Comparison of ENCODE assay signal across 11 cellular contexts in genomic region chr2:176852667-176853066, GRCh38.
DNase-seq lines count a peak whose midpoint lies in the region; FAIRE-seq and TF ChIP-seq lines count a peak whose summit lies in the region.
"Had no signal": no experiment of that assay in that cellular context is flagged by ENCODE, and none has a peak within 500 bp of the region (broad histone marks: within the 10 kb centered on the region; RNA-seq: fewer than 3 reads in every experiment).

No MANE protein-coding gene starts in this region.

- H3K79me2 ChIP-seq in neural progenitor cell (ENCODE audit: low read depth) = no peaks in the 10 kb centered on the region

- H2AFZ ChIP-seq in neural progenitor cell (replicated peaks) = peak overlapping the region; percentile 64

- no peak for FAIRE-seq in H54 (lab: Jason Lieb, UNC)
- FAIRE-seq: A204.1 had no signal

- H3K9me3 ChIP-seq in HUES48 (ENCODE audit: control insufficient read depth, insufficient read depth, low read length) = no peaks in the 10 kb centered on the region
- no peaks in the 10 kb centered on the region for H3K9me3 ChIP-seq in neural progenitor cell (ENCODE audit: low read depth)

- H3K36me3 ChIP-seq in HUES48 (ENCODE audit: control insufficient read depth, insufficient read depth, low read length) (no peaks in the 10 kb centered on the region), neural progenitor cell (no peaks in the 10 kb centered on the region)

- peak; percentile 45 for DNase-seq in NCI-H1105 treated with DMSO at 0.1 percent for 48 hours (lab: John Stamatoyannopoulos, UW)
- no peak for DNase-seq in NCI-H1105 (lab: John Stamatoyannopoulos, UW)
- DNase-seq in neural progenitor cell (ENCODE audit: low spot score) = no peak
- no peak for DNase-seq in SKM-1 (lab: John Stamatoyannopoulos, UW; ENCODE audit: unreplicated experiment)
- no peak for DNase-seq in H54 (ENCODE audit: insufficient read length, low spot score)
- no peak for DNase-seq in GM10248 (ENCODE audit: extremely low spot score)
- DNase-seq: activated effector memory CD4-positive, alpha-beta T cell treated with Interleukin-2 at 50 U/mL for 16 hours; IMR-90 had no signal

- no peak overlapping the region for H3K4me2 ChIP-seq in neural progenitor cell

- TF ChIP-seq CTCF in VCaP (conservative IDR thresholded peaks at IDR 0.05) = peak; percentile 55
- no peak for TF ChIP-seq CTCF in neural progenitor cell (IDR thresholded peaks at IDR 0.05)
- no peak for TF ChIP-seq CTCF in GM10248 (IDR thresholded peaks at IDR 0.05; ENCODE audit: control extremely low read depth, extremely low read depth, low read depth, missing control alignments)

- peaks cover 27% of the 10 kb centered on the region for H3K4me1 ChIP-seq in HUES48 (ENCODE audit: control insufficient read depth, insufficient read depth, low read length)
- no peaks in the 10 kb centered on the region for H3K4me1 ChIP-seq in neural progenitor cell

- no peaks in the 10 kb centered on the region for H3K9me3 Mint-ChIP-seq in neural progenitor cell

- no peaks in the 10 kb centered on the region for H3F3A ChIP-seq in neural progenitor cell (ENCODE audit: low read depth)

- H3K27me3 Mint-ChIP-seq in neural progenitor cell (ENCODE audit: insufficient read depth, low read depth) = no peaks in the 10 kb centered on the region

- no peak overlapping the region for H3K9ac ChIP-seq in HUES48 (ENCODE audit: low read depth, low read length)
- no peak overlapping the region for H3K9ac ChIP-seq in neural progenitor cell

- H3K27ac ChIP-seq in HUES48 (ENCODE audit: low read depth, low read length) = no peak overlapping the region
- no peak overlapping the region; the same call in 1 of the 2 replicates for H3K27ac ChIP-seq in VCaP
- H3K27ac ChIP-seq in neural progenitor cell = no peak overlapping the region

- H3K36me3 Mint-ChIP-seq in neural progenitor cell = no peaks in the 10 kb centered on the region

- no peak overlapping the region for H3K4me3 Mint-ChIP-seq in neural progenitor cell

- CTCF ChIA-PET in GM10248 (lab: Yijun Ruan, JAX) = no interaction called here

- H3K4me1 Mint-ChIP-seq in neural progenitor cell = peaks cover 5% of the 10 kb centered on the region

- POLR2A ChIA-PET in GM10248 (lab: Yijun Ruan, JAX) = no interaction called here

- no peak for TF ChIP-seq POLR2A in H54 (IDR thresholded peaks at IDR 0.05; ENCODE audit: low read depth, low read length)

- no peak overlapping the region for H3K27ac Mint-ChIP-seq in neural progenitor cell

- H3K4me3 ChIP-seq in HUES48 (ENCODE audit: low read depth, low read length) (peak overlapping the region; percentile 10), neural progenitor cell (no peak overlapping the region)

- no peaks in the 10 kb centered on the region for H3K27me3 ChIP-seq in HUES48 (ENCODE audit: control insufficient read depth, insufficient read depth, low read length)
- no peaks in the 10 kb centered on the region for H3K27me3 ChIP-seq in neural progenitor cell

- H4K20me1 ChIP-seq in neural progenitor cell (ENCODE audit: low read depth) = no peaks in the 10 kb centered on the region
